Comparison of ENCODE assay signal across 23 cellular contexts in the genomic region with DNA sequence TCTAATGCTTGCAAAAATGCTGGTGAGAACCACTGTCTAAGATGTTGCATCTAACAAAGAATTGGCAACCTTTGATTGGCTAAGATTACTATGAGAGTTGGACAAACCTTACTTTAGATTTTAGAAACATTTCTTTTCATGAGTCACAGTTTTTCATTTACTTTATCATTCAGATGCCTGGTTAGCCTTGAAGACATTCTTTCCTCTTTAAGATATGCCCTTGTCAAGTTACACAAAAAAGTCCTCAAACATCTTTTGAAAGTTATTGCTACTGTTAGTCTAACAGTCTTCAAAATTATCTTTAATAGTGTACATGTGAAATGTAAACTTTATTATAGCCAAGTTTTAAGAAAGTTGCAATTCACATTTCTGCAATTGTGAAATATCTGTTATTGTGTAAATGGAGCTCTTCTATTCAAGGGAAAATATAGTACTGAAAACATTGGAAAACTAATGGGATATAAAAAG.
A peak's percentile ranks its signal among the peaks of the same experiment; 100 is the strongest.
DNase-seq lines count a peak whose midpoint lies in the region; ATAC-seq and TF ChIP-seq lines count a peak whose summit lies in the region.
"Had no signal": no experiment of that assay in that cellular context is flagged by ENCODE, and none has a peak within 500 bp of the region (broad histone marks: within the 10 kb centered on the region; RNA-seq: fewer than 3 reads in every experiment).

No MANE protein-coding gene starts in this region.

- peak overlapping the region; percentile 7 for H3K27ac Mint-ChIP-seq in MCF 10A (ENCODE audit: low read depth, unreplicated experiment)
- H3K27ac Mint-ChIP-seq: activated CD8-positive, alpha-beta T cell treated with anti-CD3 and anti-CD28 coated beads, Interleukin-2, amount 10 ng/mL, durations not matched to agents 7 days and 5 days; activated T-cell treated with anti-CD3 and anti-CD28 coated beads, Interleukin-2, amount 50 U/mL, for 24 hours had no signal

- H4K20me1 ChIP-seq in fibroblast of lung (ENCODE audit: control insufficient read depth, extremely low read depth, insufficient read depth, low read length): no peaks in the 10 kb centered on the region

- intact Hi-C loops in MCF 10A (cut with micrococcal nuclease) (no loop called here), breast epithelium (cut with DNase I; ENCODE audit: low total_unique reads) (no loop called here), transverse colon (cut with DNase I; ENCODE audit: low total_unique reads) (no loop called here)

- no peak overlapping the region for H3K9ac ChIP-seq in adipocyte (ENCODE audit: low read length)
- no peak overlapping the region for H3K9ac ChIP-seq in fibroblast of lung (ENCODE audit: insufficient read depth, low read length)

- TF ChIP-seq POLR2A in breast epithelium (IDR thresholded peaks at IDR 0.05) (no peak), transverse colon (IDR thresholded peaks at IDR 0.05) (no peak)

- no peak for TF ChIP-seq EP300 in transverse colon (IDR thresholded peaks at IDR 0.05; ENCODE audit: low read depth)

- no peaks in the 10 kb centered on the region for H3K9me3 Mint-ChIP-seq in MCF 10A (ENCODE audit: unreplicated experiment)

- H3K36me3 Mint-ChIP-seq in MCF 10A (ENCODE audit: insufficient read depth, unreplicated experiment): no peaks in the 10 kb centered on the region

- peaks cover 13% of the 10 kb centered on the region for H3K4me1 Mint-ChIP-seq in MCF 10A (ENCODE audit: insufficient read depth, unreplicated experiment)

- ATAC-seq in HG03196 (IDR thresholded peaks at IDR 0.05; ENCODE audit: unreplicated experiment): no peak
- ATAC-seq: activated CD8-positive, alpha-beta T cell treated with anti-CD3 and anti-CD28 coated beads, Interleukin-2, amount 10 ng/mL, durations not matched to agents 7 days and 5 days; foreskin keratinocyte; upper lobe of right lung had no signal

- no peak overlapping the region for H3K4me3 Mint-ChIP-seq in MCF 10A (ENCODE audit: unreplicated experiment)
- H3K4me3 Mint-ChIP-seq: activated CD8-positive, alpha-beta T cell treated with anti-CD3 and anti-CD28 coated beads, Interleukin-2, amount 10 ng/mL, durations not matched to agents 7 days and 5 days; activated T-cell treated with anti-CD3 and anti-CD28 coated beads, Interleukin-2, amount 50 U/mL, for 24 hours had no signal

- POLR2A ChIA-PET in MCF 10A (lab: Yijun Ruan, JAX): interaction anchor here (0.6 to 1.1 kb wide), 2 partner anchors 137 to 257 kb away, joined by 3 read pairs; no protein-coding TSS in a partner anchor

- H3K36me3 ChIP-seq in breast epithelium (no peaks in the 10 kb centered on the region), adipocyte (ENCODE audit: control insufficient read depth, insufficient read depth, low read length, severe bottlenecking) (no peaks in the 10 kb centered on the region), fibroblast of lung (ENCODE audit: control insufficient read depth, insufficient read depth, low read length) (no peaks in the 10 kb centered on the region), transverse colon (no peaks in the 10 kb centered on the region)
- H3K36me3 ChIP-seq: upper lobe of right lung had no signal

- peak; percentile 16 for DNase-seq in MCF 10A (ENCODE audit: unreplicated experiment)
- DNase-seq in breast epithelium (ENCODE audit: low spot score in 2 of 2): no peak
- peak; percentile 81 for DNase-seq in adipocyte (ENCODE audit: low read depth)
- peak; percentile 84 to 88 for DNase-seq in fibroblast of lung (ENCODE audit: low read depth in 2 of 2)
- peak; percentile 35 for DNase-seq in stromal cell of bone marrow (ENCODE audit: low read depth)
- no peak for DNase-seq in transverse colon
- DNase-seq in midbrain (lab: John Stamatoyannopoulos, UW): no peak
- DNase-seq: activated CD4-positive, CD25-positive, alpha-beta regulatory T cell treated with anti-CD3 and anti-CD28 coated beads, Interleukin-2, amount 50 U/mL, for 72 hours; activated CD8-positive, alpha-beta T cell treated with anti-CD3 and anti-CD28 coated beads, Interleukin-2, amount 10 ng/mL, durations not matched to agents 7 days and 5 days; activated naive CD4-positive, alpha-beta T cell treated with Interleukin-2 at 50 U/mL for 16 hours; activated T-cell treated with anti-CD3 and anti-CD28 coated beads, Interleukin-2, amount 50 U/mL, for 24 hours; foreskin keratinocyte; hippocampal formation; NCI-H1105; NCI-H69; nucleus accumbens; Right ventricle myocardium superior; SW 1271; upper lobe of right lung had no signal

- H3K79me2 ChIP-seq in fibroblast of lung (ENCODE audit: control insufficient read depth, insufficient read depth, low read length): no peaks in the 10 kb centered on the region

- no peaks in the 10 kb centered on the region for H3K9me3 ChIP-seq in breast epithelium
- H3K9me3 ChIP-seq in adipocyte (ENCODE audit: control insufficient read depth, low read length): no peaks in the 10 kb centered on the region
- no peaks in the 10 kb centered on the region for H3K9me3 ChIP-seq in fibroblast of lung (ENCODE audit: control insufficient read depth, insufficient read depth, low read depth, low read length)
- no peaks in the 10 kb centered on the region for H3K9me3 ChIP-seq in transverse colon
- H3K9me3 ChIP-seq: upper lobe of right lung had no signal

- H3K27ac ChIP-seq in breast epithelium (no peak overlapping the region), fibroblast of lung (ENCODE audit: insufficient read depth, low read length) (no peak overlapping the region), transverse colon (no peak overlapping the region)
- H3K27ac ChIP-seq: 22Rv1, C4-2B, foreskin keratinocyte, upper lobe of right lung had no signal

- H3K27me3 ChIP-seq in breast epithelium: no peaks in the 10 kb centered on the region
- no peaks in the 10 kb centered on the region for H3K27me3 ChIP-seq in adipocyte (replicated peaks; ENCODE audit: control insufficient read depth, insufficient read depth, low read length)
- H3K27me3 ChIP-seq in fibroblast of lung (ENCODE audit: control insufficient read depth, insufficient read depth, low read length): no peaks in the 10 kb centered on the region
- no peaks in the 10 kb centered on the region for H3K27me3 ChIP-seq in transverse colon
- H3K27me3 ChIP-seq: foreskin keratinocyte, upper lobe of right lung had no signal

- TF ChIP-seq CTCF in MCF 10A (IDR thresholded peaks at IDR 0.05; ENCODE audit: unreplicated experiment): no peak
- no peak for TF ChIP-seq CTCF in breast epithelium (IDR thresholded peaks at IDR 0.05)
- no peak for TF ChIP-seq CTCF in fibroblast of lung (conservative IDR thresholded peaks at IDR 0.05 in 1 of 2, IDR thresholded peaks at IDR 0.05 in 1 of 2; ENCODE audit: low read depth in 1 of 2, low read length in 2 of 2)
- no peak for TF ChIP-seq CTCF in transverse colon (IDR thresholded peaks at IDR 0.05)

- no peak overlapping the region for H3K4me2 ChIP-seq in fibroblast of lung (ENCODE audit: extremely low read depth, insufficient read depth, low read length)

- no peak overlapping the region for H2AFZ ChIP-seq in fibroblast of lung (ENCODE audit: low read length)

- in situ Hi-C loops in transverse colon (cut with MboI; ENCODE audit: low pct_ligation_motif_present in 1 of 4, low pct_unique_long_range_greater_than_20kb in 1 of 4, low sequenced_read_pairs in 3 of 4): no loop called here

- H3K27me3 Mint-ChIP-seq in MCF 10A (ENCODE audit: insufficient read depth, unreplicated experiment): no peaks in the 10 kb centered on the region
- H3K27me3 Mint-ChIP-seq: activated T-cell treated with anti-CD3 and anti-CD28 coated beads, Interleukin-2, amount 50 U/mL, for 24 hours had no signal

- CTCF ChIA-PET in MCF 10A (lab: Yijun Ruan, JAX): interaction anchor here (0.6 to 0.7 kb wide), 3 partner anchors 34 to 269 kb away, joined by 3 read pairs; no protein-coding TSS in a partner anchor

- BruUV-seq in MCF 10A (replicated peaks; lab: Mats Ljungman, UMichigan): no TSS peak

- peaks cover 0 to 5% of the 10 kb centered on the region in 2 donors for H3K4me1 ChIP-seq in breast epithelium
- H3K4me1 ChIP-seq in adipocyte (ENCODE audit: control insufficient read depth, insufficient read depth, low read length): peaks cover 18% of the 10 kb centered on the region
- peaks cover 6% of the 10 kb centered on the region for H3K4me1 ChIP-seq in fibroblast of lung (ENCODE audit: control insufficient read depth, extremely low read depth, insufficient read depth, low read length)
- H3K4me1 ChIP-seq in transverse colon: peaks cover 0 to 35% (median 2%) of the 10 kb centered on the region in 4 donors
- H3K4me1 ChIP-seq: foreskin keratinocyte, upper lobe of right lung had no signal

- H3K4me3 ChIP-seq in breast epithelium (no peak overlapping the region), adipocyte (ENCODE audit: low read length) (no peak overlapping the region), fibroblast of lung (replicated peaks in 1 of 4; ENCODE audit: control extremely low read depth in 1 of 4, insufficient read depth in 1 of 4, low read depth in 3 of 4, low read length in 4 of 4) (no peak overlapping the region), transverse colon (no peak overlapping the region)
- H3K4me3 ChIP-seq: lung, upper lobe of right lung had no signal

Comparison
In these comparisons a context has a peak if more than half of its experiments do, and no peak if none do; other contexts are left out.
1. DNase-seq: peak in MCF 10A (single experiment), adipocyte (single experiment), fibroblast of lung (2 of 2) and stromal cell of bone marrow (single experiment); none in breast epithelium (0 of 2), transverse colon (single experiment) and midbrain (single experiment).